In the genomic region with DNA sequence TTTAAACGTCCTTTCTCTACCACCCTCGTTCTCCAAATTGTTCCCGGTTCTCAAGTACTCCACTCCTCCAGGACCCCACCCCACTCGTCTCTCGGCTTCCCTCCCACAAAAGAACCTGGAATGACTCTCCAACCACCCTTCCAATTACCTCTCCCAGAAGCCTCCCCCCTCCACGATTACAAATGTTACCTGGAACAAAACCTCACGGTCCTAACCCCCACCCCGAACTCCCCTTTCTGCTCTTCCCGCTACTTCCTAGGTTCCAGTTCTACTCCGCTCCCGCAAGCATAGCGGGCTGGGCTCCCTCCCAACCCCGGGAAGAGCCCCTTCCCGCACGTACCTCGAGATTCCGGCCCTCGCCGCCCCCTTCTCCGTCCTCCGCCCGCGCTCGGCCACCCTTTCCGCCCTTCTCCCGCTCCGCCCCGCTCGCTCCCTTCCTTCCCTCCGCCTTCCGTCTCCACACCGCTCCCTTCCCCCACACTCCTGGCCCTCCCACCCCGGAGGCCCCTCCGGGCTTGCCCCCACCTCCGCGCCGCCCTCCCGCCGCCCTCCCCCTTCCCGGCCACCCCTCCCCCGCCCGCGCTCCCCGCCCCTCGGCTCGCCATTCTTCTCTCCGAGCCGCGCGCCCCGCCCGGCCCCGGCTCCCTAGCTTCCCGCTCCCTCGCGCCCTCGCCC, we compare ENCODE assay signal across 8 cellular contexts. TPM values are rescaled to one million over a fixed set of nuclear protein-coding genes. Genes with fewer than 3 reads are reported as not detected.
A peak's percentile ranks its signal among the peaks of the same experiment; 100 is the strongest.
DNase-seq lines count a peak whose midpoint lies in the region; ATAC-seq, FAIRE-seq and TF ChIP-seq lines count a peak whose summit lies in the region.

No MANE protein-coding gene starts in this region.

- CTCF ChIA-PET in CD8-positive, alpha-beta T cell (lab: Charles Lee), result interaction anchor here (1.6 kb wide), 1 partner anchor 18 kb away, joined by 7 read pairs; no protein-coding TSS in a partner anchor

- peaks cover 27% of the 10 kb centered on the region for H3K36me3 Mint-ChIP-seq in CD8-positive, alpha-beta T cell

- H3K36me3 ChIP-seq in CD8-positive, alpha-beta T cell (ENCODE audit: insufficient read depth, low read length), result peaks cover 4% of the 10 kb centered on the region
- H3K36me3 ChIP-seq in HUES48 (ENCODE audit: control insufficient read depth, insufficient read depth, low read length) (peaks cover 26% of the 10 kb centered on the region), neuronal stem cell (replicated peaks in 1 of 2; ENCODE audit: control insufficient read depth in 2 of 2, insufficient read depth in 2 of 2, low read length in 2 of 2) (peaks cover 6 to 71% of the 10 kb centered on the region in 2 donors)

- no peaks in the 10 kb centered on the region for H3K9me3 Mint-ChIP-seq in CD8-positive, alpha-beta T cell

- H3K9me3 ChIP-seq in CD8-positive, alpha-beta T cell (ENCODE audit: low read length), result no peaks in the 10 kb centered on the region
- H3K9me3 ChIP-seq in HUES48 (ENCODE audit: control insufficient read depth, insufficient read depth, low read length), result no peaks in the 10 kb centered on the region
- H3K9me3 ChIP-seq in neuronal stem cell (replicated peaks in 1 of 2; ENCODE audit: control insufficient read depth in 2 of 2, insufficient read depth in 1 of 2, low read depth in 1 of 2, low read length in 2 of 2), result no peaks in the 10 kb centered on the region

- peak overlapping the region; percentile 92 for H3K4me3 ChIP-seq in CD8-positive, alpha-beta T cell (ENCODE audit: low read depth, low read length)
- H3K4me3 ChIP-seq in HUES48 (ENCODE audit: low read depth, low read length), result peak overlapping the region; percentile 96
- peak overlapping the region; percentile 72 to 99 for H3K4me3 ChIP-seq in foreskin fibroblast (ENCODE audit: low read depth in 1 of 2, low read length in 2 of 2)
- H3K4me3 ChIP-seq in neuronal stem cell (ENCODE audit: low read length in 2 of 2), result peak overlapping the region; percentile 95 to 99

- H4K91ac ChIP-seq in neuronal stem cell (ENCODE audit: low read depth, low read length, poor library complexity), result peak overlapping the region; percentile 86

- H3K23ac ChIP-seq in neuronal stem cell (ENCODE audit: low read depth, low read length, poor library complexity), result peak overlapping the region; percentile 96

- FAIRE-seq in RCC 7860 (lab: Jason Lieb, UNC), result no peak

- no peak for TF ChIP-seq CTCF in CD8-positive, alpha-beta T cell (IDR thresholded peaks at IDR 0.05)
- no peak for TF ChIP-seq CTCF in foreskin fibroblast (IDR thresholded peaks at IDR 0.05; ENCODE audit: low read depth, low read length)

- H3K18ac ChIP-seq in neuronal stem cell (ENCODE audit: low read length), result peak overlapping the region; percentile 99

- H3K9ac ChIP-seq in HUES48 (ENCODE audit: low read depth, low read length), result peak overlapping the region; percentile 98
- peak overlapping the region; percentile 97 for H3K9ac ChIP-seq in neuronal stem cell (ENCODE audit: low read depth, low read length, poor library complexity)

- H2BK5ac ChIP-seq in neuronal stem cell (ENCODE audit: low read length), result peak overlapping the region; percentile 91

- H3K27me3 ChIP-seq in CD8-positive, alpha-beta T cell (ENCODE audit: insufficient read depth, low read length), result no peaks in the 10 kb centered on the region
- no peaks in the 10 kb centered on the region for H3K27me3 ChIP-seq in HUES48 (ENCODE audit: control insufficient read depth, insufficient read depth, low read length)
- no peaks in the 10 kb centered on the region for H3K27me3 ChIP-seq in neuronal stem cell (ENCODE audit: control insufficient read depth in 3 of 3, insufficient read depth in 3 of 3, low read depth in 1 of 3, low read length in 3 of 3)

- H3K27ac ChIP-seq in CD8-positive, alpha-beta T cell (ENCODE audit: low read depth, low read length), result peak overlapping the region; percentile 77
- H3K27ac ChIP-seq in HUES48 (ENCODE audit: low read depth, low read length), result peak overlapping the region; percentile 99
- H3K27ac ChIP-seq in neuronal stem cell (replicated peaks; ENCODE audit: low read length), result peak overlapping the region; percentile 98

- peak overlapping the region; percentile 54 for H3K4me2 ChIP-seq in neuronal stem cell (ENCODE audit: insufficient read depth, low read length, poor library complexity, severe bottlenecking)

- peak overlapping the region; percentile 94 for H3K4me3 Mint-ChIP-seq in CD8-positive, alpha-beta T cell

- H2AFZ ChIP-seq in neuronal stem cell (ENCODE audit: low read length), result peak overlapping the region; percentile 98

- ATAC-seq in CD8-positive, alpha-beta T cell, result peak; percentile 55
- peak; percentile 26 for ATAC-seq in GM21367 (IDR thresholded peaks at IDR 0.05; ENCODE audit: unreplicated experiment)

- WGBS in neuronal stem cell (ENCODE audit: extremely low coverage in 2 of 2, insufficient read length in 2 of 2, insufficient replicate concordance in 1 of 2), 2 donors, result no CpG with 5 or more reads among the region's 57 CpGs

- H2BK12ac ChIP-seq in neuronal stem cell (ENCODE audit: low read length), result no peak overlapping the region

- no peaks in the 10 kb centered on the region for H3K27me3 Mint-ChIP-seq in CD8-positive, alpha-beta T cell (ENCODE audit: low read depth)

- H2AK5ac ChIP-seq in neuronal stem cell (ENCODE audit: low read depth, low read length), result peak overlapping the region; percentile 71

- H3K4me1 Mint-ChIP-seq in CD8-positive, alpha-beta T cell (ENCODE audit: low read depth), result peaks cover 66% of the 10 kb centered on the region

- peak overlapping the region; percentile 62 for H2BK15ac ChIP-seq in neuronal stem cell (ENCODE audit: low read length)

- POLR2A ChIA-PET in CD8-positive, alpha-beta T cell (lab: Charles Lee), result interaction anchor here (0.6 to 1.2 kb wide), 2 partner anchors 8 to 11 kb away, joined by 3 read pairs; no protein-coding TSS in a partner anchor

- H3K4me1 ChIP-seq in CD8-positive, alpha-beta T cell (ENCODE audit: insufficient read depth, low read length), result peaks cover 26% of the 10 kb centered on the region
- H3K4me1 ChIP-seq in HUES48 (ENCODE audit: control insufficient read depth, insufficient read depth, low read length), result peaks cover 20% of the 10 kb centered on the region
- H3K4me1 ChIP-seq in neuronal stem cell (ENCODE audit: control insufficient read depth in 2 of 2, insufficient read depth in 1 of 2, low read depth in 1 of 2, low read length in 2 of 2), result peaks cover 0 to 9% of the 10 kb centered on the region in 2 donors

- intact Hi-C loops in CD8-positive, alpha-beta T cell (cut with DNase I, micrococcal nuclease), result loop anchor here (1.0 to 10.0 kb wide), 8 partner anchors 55 to 885 kb away; a partner anchor contains a TSS

- peak overlapping the region; percentile 90 for H3K27ac Mint-ChIP-seq in CD8-positive, alpha-beta T cell

- peaks cover 10% of the 10 kb centered on the region for H3K79me1 ChIP-seq in neuronal stem cell (ENCODE audit: low read depth, low read length)

- peak overlapping the region; percentile 49 for H2BK120ac ChIP-seq in neuronal stem cell (ENCODE audit: low read depth, low read length)

- no peak overlapping the region for H3K4ac ChIP-seq in neuronal stem cell (ENCODE audit: low read length)

- peak overlapping the region; percentile 84 for H3K14ac ChIP-seq in neuronal stem cell (ENCODE audit: low read length)

- H4K8ac ChIP-seq in neuronal stem cell (ENCODE audit: low read depth, low read length), result peak overlapping the region; percentile 87

- peak in 5 of 7 experiments; percentile 48 to 71 (median 65) for DNase-seq in CD8-positive, alpha-beta T cell
- DNase-seq in RCC 7860 (ENCODE audit: low spot score) (peak; percentile 63), activated gamma-delta T cell (lab: John Stamatoyannopoulos, UW) (peak; percentile 65), foreskin fibroblast (peak; percentile 82 to 94), neuronal stem cell (ENCODE audit: low spot score) (peak; percentile 81), stromal cell of bone marrow (ENCODE audit: low read depth) (peak; percentile 59)

RNA-seq across cellular contexts. Expression of a gene that starts 0.5 kb away (rescaled TPM):
- 10 to 100 TPM; 26.2 to 28.8 TPM for total RNA-seq in CD8-positive, alpha-beta T cell
- polyA plus RNA-seq in neuronal stem cell (2013, experiment 1 of 2), result 95.4 TPM
- polyA plus RNA-seq in neuronal stem cell (2013, experiment 2 of 2), result 91.8 TPM

RNA-seq across cellular contexts. Expression of a gene that starts 0.6 kb away (rescaled TPM):
- 10 to 100 TPM; 45.8 to 48.7 TPM for total RNA-seq in CD8-positive, alpha-beta T cell
- polyA plus RNA-seq in neuronal stem cell (2013, experiment 1 of 2), result 23.3 TPM
- polyA plus RNA-seq in neuronal stem cell (2013, experiment 2 of 2), result 24.2 TPM

RNA-seq across cellular contexts. Expression of a gene that starts 26.4 kb away (rescaled TPM):
- 1 to 10 TPM; 2.5 to 4.0 TPM for total RNA-seq in CD8-positive, alpha-beta T cell
- polyA plus RNA-seq in neuronal stem cell (2013, experiment 1 of 2), result 2.0 TPM
- polyA plus RNA-seq in neuronal stem cell (2013, experiment 2 of 2), result 2.0 TPM

RNA-seq across cellular contexts. Expression of a gene that starts 55.1 kb away (rescaled TPM):
- 1 to 10 TPM; 8.1 to 9.1 TPM for total RNA-seq in CD8-positive, alpha-beta T cell
- 8.1 TPM for polyA plus RNA-seq in neuronal stem cell (2013, experiment 1 of 2)
- 8.8 TPM for polyA plus RNA-seq in neuronal stem cell (2013, experiment 2 of 2)

Comparison
In these comparisons a context has a peak if more than half of its experiments do, and no peak if none do; other contexts are left out.
1. Peak in every context shown above with its lines: DNase-seq, ATAC-seq, H3K4me3 ChIP-seq and H3K27ac ChIP-seq.